8 cellular contexts compared by ENCODE assay signal in the genomic region with DNA sequence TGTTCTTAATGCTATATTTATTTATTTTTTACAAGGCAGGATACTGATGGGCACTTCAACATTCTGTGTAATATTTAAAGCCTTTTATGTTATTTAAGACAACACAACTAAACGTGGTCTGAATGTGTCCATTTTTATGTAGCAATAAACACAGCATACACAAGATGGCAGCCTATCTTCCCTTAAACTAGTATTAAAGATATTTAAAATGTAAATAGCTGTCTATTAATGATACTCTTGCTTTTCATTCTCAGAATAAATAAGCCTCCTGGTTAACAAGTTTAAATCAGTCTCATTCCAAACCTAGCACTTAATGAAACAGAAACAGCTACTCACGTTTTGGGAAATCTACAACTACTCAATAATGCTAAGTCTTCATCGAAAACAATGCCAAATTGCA.
A peak's percentile ranks its signal among the peaks of the same experiment; 100 is the strongest.
DNase-seq lines count a peak whose midpoint lies in the region; ATAC-seq and TF ChIP-seq lines count a peak whose summit lies in the region.

No MANE protein-coding gene starts in this region.

- H3K4me2 ChIP-seq in DND-41 (ENCODE audit: insufficient read depth, low read length), result no peak overlapping the region
- H3K4me2 ChIP-seq in OCI-LY3 (ENCODE audit: low read length), result 0 out of 2 replicates have a peak overlapping the region, but pooled peaks have one; percentile 34

- H3K36me3 ChIP-seq in DND-41 (ENCODE audit: insufficient read depth, low read length) (no peaks in the 10 kb centered on the region), OCI-LY3 (replicated peaks; ENCODE audit: low read depth, low read length) (no peaks in the 10 kb centered on the region), uterus (no peaks in the 10 kb centered on the region)

- H3K9ac ChIP-seq in DND-41 (ENCODE audit: low read depth, low read length) (no peak overlapping the region), OCI-LY3 (ENCODE audit: low read length) (no peak overlapping the region)

- H4K20me1 ChIP-seq in DND-41 (ENCODE audit: insufficient read depth, low read length) (no peaks in the 10 kb centered on the region), OCI-LY3 (ENCODE audit: insufficient read depth, low read length) (no peaks in the 10 kb centered on the region)

- H3K4me1 ChIP-seq in DND-41 (ENCODE audit: insufficient read depth, low read length) (no peaks in the 10 kb centered on the region), OCI-LY3 (ENCODE audit: low read length) (peaks cover 4% of the 10 kb centered on the region; the same call in 1 of the 2 replicates), uterus (no peaks in the 10 kb centered on the region)

- H3K4me3 ChIP-seq in DND-41 (ENCODE audit: low read depth in 1 of 2, low read length in 2 of 2) (no peak overlapping the region), OCI-LY3 (ENCODE audit: low read length) (no peak overlapping the region), uterus (no peak overlapping the region)

- DNase-seq in DND-41 (no peak), HCEC 1CT (peak; percentile 56), glomerular visceral epithelial cell (ENCODE audit: extremely low spot score) (peak; percentile 33), DMS79 (lab: John Stamatoyannopoulos, UW) (no peak), HK-2 (ENCODE audit: unreplicated experiment) (no peak), uterus (no peak)

- no peak for TF ChIP-seq POLR2A in uterus (IDR thresholded peaks at IDR 0.05)

- H3K27ac ChIP-seq in DND-41 (ENCODE audit: low read length), result no peak overlapping the region
- H3K27ac ChIP-seq in OCI-LY3 (ENCODE audit: low read length), result no peak overlapping the region
- H3K27ac ChIP-seq in uterus, result no peak overlapping the region

- H2AFZ ChIP-seq in DND-41 (ENCODE audit: low read depth, low read length) (no peak overlapping the region), OCI-LY3 (ENCODE audit: low read depth, low read length) (no peak overlapping the region)

- ATAC-seq in DND-41 (ENCODE audit: insufficient read depth, low read depth) (0 out of 3 replicates have a peak, but pooled peaks have one; percentile 50), HG03045 (IDR thresholded peaks at IDR 0.05; ENCODE audit: unreplicated experiment) (no peak)

- TF ChIP-seq CTCF in DND-41 (IDR thresholded peaks at IDR 0.05; ENCODE audit: borderline replicate concordance, extremely low read depth, low read length, poor library complexity, severe bottlenecking) (peak; percentile 52), OCI-LY3 (IDR thresholded peaks at IDR 0.05; ENCODE audit: low read depth, low read length) (peak; percentile 56), uterus (IDR thresholded peaks at IDR 0.05) (no peak)

- H3K9me3 ChIP-seq in DND-41 (ENCODE audit: insufficient read depth, low read length, severe bottlenecking) (peaks cover 5% of the 10 kb centered on the region), OCI-LY3 (ENCODE audit: insufficient read depth, low read length) (no peaks in the 10 kb centered on the region), uterus (no peaks in the 10 kb centered on the region)

- intact Hi-C loops in uterus (cut with DNase I; ENCODE audit: low total_unique reads), result no loop called here

- H3K27me3 ChIP-seq in DND-41 (ENCODE audit: insufficient read depth, low read length, poor library complexity), result no peaks in the 10 kb centered on the region
- no peaks in the 10 kb centered on the region for H3K27me3 ChIP-seq in OCI-LY3 (ENCODE audit: low read depth, low read length)
- no peaks in the 10 kb centered on the region for H3K27me3 ChIP-seq in uterus

- H3K79me2 ChIP-seq in DND-41 (ENCODE audit: insufficient read depth, low read length) (no peaks in the 10 kb centered on the region), OCI-LY3 (ENCODE audit: low read length) (no peaks in the 10 kb centered on the region)

Comparison
In these comparisons a context has a peak if more than half of its experiments do, and no peak if none do; other contexts are left out.
1. DNase-seq: peak in HCEC 1CT (single experiment) and glomerular visceral epithelial cell (single experiment); none in DND-41 (single experiment), DMS79 (single experiment), HK-2 (single experiment) and uterus (0 of 2).
2. CTCF ChIP-seq: peak in DND-41 (single experiment) and OCI-LY3 (single experiment); none in uterus (0 of 4).